Comparison of ENCODE assay signal across 8 cellular contexts in genomic region chr2:219560037-219560892, GRCh38. TPM values are rescaled to one million over a fixed set of nuclear protein-coding genes. Genes with fewer than 3 reads are reported as not detected.
DNase-seq lines count a peak whose midpoint lies in the region; ATAC-seq and TF ChIP-seq lines count a peak whose summit lies in the region.

No MANE protein-coding gene starts in this region.

- no peaks in the 10 kb centered on the region for H3K36me3 Mint-ChIP-seq in activated B cell treated with CpG ODN at 0.5 μM for 24 hours (ENCODE audit: low read depth)

- POLR2A ChIA-PET in activated B cell treated with CpG ODN at 0.5 μM for 24 hours (lab: Charles Lee), result interaction anchor here (1.1 kb wide), 1 partner anchor 37 kb away, joined by 3 read pairs; the partner anchor contains the start of gene STK11IP

- H3K9me3 ChIP-seq in iPS-20b (ENCODE audit: insufficient read depth, low read depth, low read length) (no peaks in the 10 kb centered on the region), uterus (no peaks in the 10 kb centered on the region)

- no peaks in the 10 kb centered on the region for H3K9me3 Mint-ChIP-seq in activated B cell treated with CpG ODN at 0.5 μM for 24 hours

- H3K4me3 ChIP-seq in iPS-20b (ENCODE audit: low read length) (0 out of 2 replicates have a peak overlapping the region, but pooled peaks have one; percentile 24), uterus (no peak overlapping the region)

- intact Hi-C loops in activated B cell treated with CpG ODN at 0.5 μM for 24 hours (cut with micrococcal nuclease) (loop anchor here (1.0 kb wide), 1 partner anchor 19 kb away; no protein-coding TSS in a partner anchor), uterus (cut with DNase I; ENCODE audit: low total_unique reads) (loop anchor here (10.0 kb wide), 1 partner anchor 75 kb away; no protein-coding TSS in a partner anchor)

- ATAC-seq in GM18909 (IDR thresholded peaks at IDR 0.05; ENCODE audit: poor library complexity, unreplicated experiment) (peak; percentile 50), activated B cell treated with CpG ODN at 0.5 μM for 24 hours (ENCODE audit: low read depth) (peak; percentile 64)

- CTCF ChIA-PET in activated B cell treated with CpG ODN at 0.5 μM for 24 hours (lab: Charles Lee), result interaction anchor here (0.7 to 2.3 kb wide), 9 partner anchors 10 to 502 kb away, joined by 3 to 10 read pairs (median 3); partner anchors contain the start of genes OBSL1 and STK11IP

- no peak overlapping the region for H3K4me3 Mint-ChIP-seq in activated B cell treated with CpG ODN at 0.5 μM for 24 hours

- DNase-seq in AG08395 (ENCODE audit: low spot score), result peak; percentile 44
- no peak for DNase-seq in activated B cell treated with CpG ODN at 0.5 μM for 24 hours
- no peak for DNase-seq in uterus
- no peak for DNase-seq in middle frontal gyrus (ENCODE audit: extremely low spot score, low spot score)
- DNase-seq in activated CD4-positive, alpha-beta T cell treated with anti-CD3 and anti-CD28 coated beads for 4 hours, result no peak
- no peak for DNase-seq in NCI-H2029 (lab: John Stamatoyannopoulos, UW)

- H3K4me1 Mint-ChIP-seq in activated B cell treated with CpG ODN at 0.5 μM for 24 hours, result no peaks in the 10 kb centered on the region

- H3K27ac ChIP-seq in iPS-20b (ENCODE audit: low read length), result no peak overlapping the region
- H3K27ac ChIP-seq in uterus, result no peak overlapping the region

- TF ChIP-seq POLR2A in uterus (IDR thresholded peaks at IDR 0.05), result no peak

- TF ChIP-seq CTCF in activated B cell treated with CpG ODN at 0.5 μM for 24 hours (IDR thresholded peaks at IDR 0.05), result peak; percentile 72
- TF ChIP-seq CTCF in uterus (IDR thresholded peaks at IDR 0.05), result peak in 2 of 4 experiments; percentile 47 to 73

- H3K27me3 ChIP-seq in iPS-20b (ENCODE audit: insufficient read depth, low read length) (no peaks in the 10 kb centered on the region), uterus (no peaks in the 10 kb centered on the region)

- H3K27ac Mint-ChIP-seq in activated B cell treated with CpG ODN at 0.5 μM for 24 hours, result no peak overlapping the region

- H3K36me3 ChIP-seq in iPS-20b (ENCODE audit: insufficient read depth, low read depth, low read length) (peaks cover 8% of the 10 kb centered on the region; the same call in 1 of the 2 replicates), uterus (no peaks in the 10 kb centered on the region)

- peaks cover 26% of the 10 kb centered on the region for H3K27me3 Mint-ChIP-seq in activated B cell treated with CpG ODN at 0.5 μM for 24 hours

- no peak overlapping the region; the same call in 1 of the 2 replicates for H3K9ac ChIP-seq in iPS-20b (ENCODE audit: low read depth, low read length)

- H3K4me1 ChIP-seq in iPS-20b (ENCODE audit: insufficient read depth, low read length) (peaks cover 39% of the 10 kb centered on the region), uterus (no peaks in the 10 kb centered on the region)

RNA-seq across cellular contexts. Expression of gene OBSL1, which starts 11.1 kb away (rescaled TPM):
- total RNA-seq in activated B cell treated with CpG ODN at 0.5 μM for 24 hours (not detected in 2 replicates), uterus (100 to 1,000 TPM in 2 of 4 donors, 10 to 100 TPM in 2; 53.2 to 146 (median 113) TPM)

RNA-seq across cellular contexts. Expression of gene INHA, which starts 11.8 kb away (rescaled TPM):
- total RNA-seq in activated B cell treated with CpG ODN at 0.5 μM for 24 hours (not detected in 2 replicates), uterus (1 to 10 TPM in 1 of 4 donors, not detected in 3; 2.4 TPM)

RNA-seq across cellular contexts. Expression of gene TMEM198, which starts 16.4 kb away (rescaled TPM):
- total RNA-seq in activated B cell treated with CpG ODN at 0.5 μM for 24 hours, result 0.86 and 1.2 TPM in 2 replicates
- total RNA-seq in uterus, result 1 to 10 TPM in 2 of 4 donors, under 1 TPM in 1, not detected in 1; 0.77 to 5.3 (median 5.1) TPM

RNA-seq across cellular contexts. Expression of gene CHPF, which starts 16.7 kb away (rescaled TPM):
- total RNA-seq in activated B cell treated with CpG ODN at 0.5 μM for 24 hours, result 4.1 and 4.7 TPM in 2 replicates
- 100 to 1,000 TPM in 1 of 4 donors, 10 to 100 TPM in 3; 16.5 to 194 (median 42.5) TPM for total RNA-seq in uterus

RNA-seq across cellular contexts. Expression of gene STK11IP, which starts 37.4 kb away (rescaled TPM):
- total RNA-seq in activated B cell treated with CpG ODN at 0.5 μM for 24 hours (43.3 and 53.6 TPM in 2 replicates), uterus (10 to 100 TPM in 2 of 4 donors, 1 to 10 TPM in 1, under 1 TPM in 1; 0.51 to 28.0 (median 13.1) TPM)

Comparison
In these comparisons a context has a peak if more than half of its experiments do, and no peak if none do; other contexts are left out.
1. RNA of gene OBSL1, which starts 11.1 kb away (total RNA-seq): 53.2 to 146 TPM in uterus; not detected in activated B cell treated with CpG ODN at 0.5 μM for 24 hours; every median in the first group is over 10 times any median in the second.